ENCODE assay signal across 1 cellular context in the genomic region with DNA sequence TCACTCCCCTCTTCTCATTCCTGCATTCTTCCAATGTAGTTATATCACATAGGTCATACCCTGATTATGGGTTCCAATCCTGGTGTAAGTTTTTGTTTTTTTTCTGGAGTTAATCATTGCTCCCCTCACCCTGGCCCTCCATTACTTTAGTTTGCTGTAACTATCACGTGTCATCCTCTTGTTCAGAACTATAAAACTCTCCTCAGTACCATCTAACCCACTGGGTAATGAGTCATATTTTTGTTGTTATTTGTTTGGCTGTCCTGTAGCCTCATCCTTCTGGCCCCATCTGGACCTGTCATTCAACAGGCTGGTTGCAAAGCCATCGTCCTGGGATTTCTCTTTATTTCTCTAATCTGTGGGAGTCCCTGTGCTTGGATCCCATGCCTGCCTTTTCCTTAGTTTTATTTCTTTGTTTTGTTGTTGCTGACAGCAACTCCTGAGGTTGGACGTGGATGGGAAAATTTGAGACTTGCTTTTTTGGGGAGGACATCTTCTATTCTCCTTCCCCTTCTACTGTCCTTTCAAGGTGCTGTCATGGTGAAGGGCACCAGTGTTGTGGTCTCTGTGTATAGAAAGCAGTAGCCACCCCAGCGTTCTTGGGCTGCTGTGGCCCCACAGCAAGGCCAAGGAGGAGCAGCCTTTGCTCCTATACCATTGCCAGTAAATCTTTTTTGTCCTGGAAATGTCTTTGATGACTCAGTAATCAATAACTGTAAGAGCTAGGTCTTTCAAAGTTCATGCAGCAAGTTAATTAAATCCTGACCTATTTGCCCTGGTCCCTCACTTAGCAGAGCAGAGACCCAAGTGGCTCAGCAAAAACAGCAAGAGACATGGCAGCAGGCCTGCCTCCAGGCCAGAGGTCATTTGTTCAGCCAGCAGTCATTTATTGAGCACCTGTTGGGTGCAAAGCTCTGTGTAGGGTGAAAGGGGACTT.
A peak's percentile ranks its signal among the peaks of the same experiment; 100 is the strongest.
TF ChIP-seq lines count a peak whose summit lies in the region.

No MANE protein-coding gene starts in this region.

TF ChIP-seq in A549, 52 proteins besides CTCF, POLR2A, EP300 and RAD21:
- TF ChIP-seq PHF8 (IDR thresholded peaks at IDR 0.05; ENCODE audit: borderline replicate concordance, low read depth) (no peak), FOSL2 (IDR thresholded peaks at IDR 0.05) (no peak), FOSL2 (CRISPR knock-in tag; IDR thresholded peaks at IDR 0.05) (0 out of 2 replicates have a peak, but pooled peaks have one; percentile 12)
TF ChIP-seq in A549: peak in this region for 1.
